33 cellular contexts compared by ENCODE assay signal in genomic region chr20:32871622-32872160, GRCh38. TPM values are rescaled to one million over a fixed set of nuclear protein-coding genes. Genes with fewer than 3 reads are reported as not detected.
A peak's percentile ranks its signal among the peaks of the same experiment; 100 is the strongest.
DNase-seq lines count a peak whose midpoint lies in the region; ATAC-seq and TF ChIP-seq lines count a peak whose summit lies in the region.
"Had no signal": no experiment of that assay in that cellular context is flagged by ENCODE, and none has a peak within 500 bp of the region (broad histone marks: within the 10 kb centered on the region; RNA-seq: fewer than 3 reads in every experiment).

No MANE protein-coding gene starts in this region.

- H3K9me2 ChIP-seq in GM23338 (ENCODE audit: insufficient read depth): no peaks in the 10 kb centered on the region

- H3K4me3 Mint-ChIP-seq in GM23338: no peak overlapping the region
- no peak overlapping the region for H3K4me3 Mint-ChIP-seq in chondrocyte (ENCODE audit: unreplicated experiment)
- H3K4me3 Mint-ChIP-seq: activated T-helper 17 cell treated with anti-CD3 and anti-CD28 coated beads, Interleukin-2, amount 50 U/mL, for 72 hours; CD4-positive, alpha-beta T cell; nephron progenitor cell; stimulated activated effector memory CD8-positive, alpha-beta T cell treated with anti-CD3 and anti-CD28 coated beads, Interleukin-12 subunit alpha, Interleukin-12 subunit beta, amount 100 ng/mL, for 72 hours; T-cell had no signal

- 0 out of 2 replicates have a peak, but pooled peaks cover 4% of the 10 kb centered on the region for H3F3A ChIP-seq in GM23338 (replicated peaks; ENCODE audit: low read depth)

- H3K4me2 ChIP-seq in GM23338: no peak overlapping the region
- no peak overlapping the region for H3K4me2 ChIP-seq in mesendoderm (ENCODE audit: low read length)

- no peaks in the 10 kb centered on the region; the same call in 1 of the 2 replicates for H3K4me1 ChIP-seq in GM23338 (ENCODE audit: insufficient read depth)
- H3K4me1 ChIP-seq in aorta (ENCODE audit: control insufficient read depth in 1 of 2, insufficient read depth in 2 of 2, low read length in 2 of 2): no peaks in the 10 kb centered on the region
- H3K4me1 ChIP-seq in mesendoderm (ENCODE audit: control insufficient read depth, low read depth, low read length): no peaks in the 10 kb centered on the region
- H3K4me1 ChIP-seq: ascending aorta had no signal

- 70 to 77% methylated on average over 4 of the region's 4 CpGs for WGBS in aorta, 2 donors
- no CpG with 5 or more reads among the region's 4 CpGs for WGBS in mesendoderm (ENCODE audit: extremely low coverage, insufficient coverage, low lambda C conversion rate)

- H3K9ac ChIP-seq in mesendoderm (ENCODE audit: low read length): no peak overlapping the region

- ATAC-seq in GM23338 (peak; percentile 26; the same call in 1 of the 3 replicates), aorta (ENCODE audit: low FRiP score) (no peak)
- ATAC-seq: activated CD4-positive, CD25-positive, alpha-beta regulatory T cell treated with anti-CD3 and anti-CD28 coated beads, Interleukin-2, amount 50 U/mL, for 24 hours; activated naive CD4-positive, alpha-beta T cell treated with anti-CD3 and anti-CD28 coated beads, Interleukin-2, amount 50 U/mL, for 72 hours; activated T-helper 17 cell treated with anti-CD3 and anti-CD28 coated beads, Interleukin-2, amount 50 U/mL, for 72 hours; stimulated activated effector memory CD8-positive, alpha-beta T cell treated with anti-CD3 and anti-CD28 coated beads, Interleukin-12 subunit alpha, Interleukin-12 subunit beta, amount 100 ng/mL, for 72 hours; T-cell had no signal

- H2BK15ac ChIP-seq in mesendoderm (replicated peaks; ENCODE audit: low read depth): no peak overlapping the region

- H2BK5ac ChIP-seq in mesendoderm (ENCODE audit: low read length): no peak overlapping the region

- H3K56ac ChIP-seq in mesendoderm (ENCODE audit: low read length): no peak overlapping the region

- H3K36me3 ChIP-seq in GM23338 (ENCODE audit: insufficient read depth) (no peaks in the 10 kb centered on the region), aorta (ENCODE audit: control insufficient read depth in 1 of 2, insufficient read depth in 2 of 2, low read length in 1 of 2) (no peaks in the 10 kb centered on the region), mesendoderm (ENCODE audit: control insufficient read depth, insufficient read depth, low read length) (no peaks in the 10 kb centered on the region)
- H3K36me3 ChIP-seq: ascending aorta, cardiac muscle cell, ovary, upper lobe of left lung had no signal

- intact Hi-C loops in aorta (cut with DNase I): no loop called here

- H3K9me3 Mint-ChIP-seq in GM23338 (no peaks in the 10 kb centered on the region), chondrocyte (ENCODE audit: low read depth) (no peaks in the 10 kb centered on the region)
- H3K9me3 Mint-ChIP-seq: activated naive CD4-positive, alpha-beta T cell treated with anti-CD3 and anti-CD28 coated beads, Interleukin-2, amount 50 U/mL, for 72 hours; activated T-helper 17 cell treated with anti-CD3 and anti-CD28 coated beads, Interleukin-2, amount 50 U/mL, for 72 hours; CD4-positive, alpha-beta T cell; nephron progenitor cell; stimulated activated effector memory CD8-positive, alpha-beta T cell treated with anti-CD3 and anti-CD28 coated beads, Interleukin-12 subunit alpha, Interleukin-12 subunit beta, amount 100 ng/mL, for 72 hours; T-cell had no signal

- no peaks in the 10 kb centered on the region for H3K36me3 Mint-ChIP-seq in GM23338 (ENCODE audit: low read depth)
- H3K36me3 Mint-ChIP-seq in chondrocyte (ENCODE audit: low read depth): peaks cover 2% of the 10 kb centered on the region
- H3K36me3 Mint-ChIP-seq: activated naive CD4-positive, alpha-beta T cell treated with anti-CD3 and anti-CD28 coated beads, Interleukin-2, amount 50 U/mL, for 72 hours; stimulated activated effector memory CD8-positive, alpha-beta T cell treated with anti-CD3 and anti-CD28 coated beads, Interleukin-12 subunit alpha, Interleukin-12 subunit beta, amount 100 ng/mL, for 72 hours had no signal

- H3K27me3 Mint-ChIP-seq in GM23338 (ENCODE audit: insufficient read depth, low read depth, poor library complexity) (no peaks in the 10 kb centered on the region), chondrocyte (ENCODE audit: low read depth) (no peaks in the 10 kb centered on the region)
- H3K27me3 Mint-ChIP-seq: activated T-helper 17 cell treated with anti-CD3 and anti-CD28 coated beads, Interleukin-2, amount 50 U/mL, for 72 hours; CD4-positive, alpha-beta T cell; T-cell had no signal

- H3K79me2 ChIP-seq in GM23338 (replicated peaks; ENCODE audit: insufficient read depth): no peaks in the 10 kb centered on the region
- no peaks in the 10 kb centered on the region for H3K79me2 ChIP-seq in mesendoderm (ENCODE audit: control insufficient read depth, insufficient read depth, low read length)

- H2AK5ac ChIP-seq in mesendoderm (ENCODE audit: low read length): no peak overlapping the region

- H3K27ac ChIP-seq in GM23338 (ENCODE audit: low read depth): no peak overlapping the region
- no peak overlapping the region for H3K27ac ChIP-seq in aorta (ENCODE audit: low read depth in 1 of 2, low read length in 2 of 2)
- no peak overlapping the region for H3K27ac ChIP-seq in mesendoderm (ENCODE audit: low read depth, low read length)
- H3K27ac ChIP-seq: ascending aorta, cardiac muscle cell, coronary artery, ovary, upper lobe of left lung had no signal

- no peak overlapping the region for H4K5ac ChIP-seq in mesendoderm (ENCODE audit: low read length)

- H3K27me3 ChIP-seq in GM23338 (ENCODE audit: insufficient read depth) (no peaks in the 10 kb centered on the region), aorta (ENCODE audit: control insufficient read depth in 1 of 2, insufficient read depth in 2 of 2, low read length in 1 of 2) (no peaks in the 10 kb centered on the region), mesendoderm (ENCODE audit: insufficient read depth, low read length, poor library complexity) (no peaks in the 10 kb centered on the region)
- H3K27me3 ChIP-seq: ascending aorta, cardiac muscle cell, ovary, upper lobe of left lung had no signal

- DNase-seq in GM23338 (ENCODE audit: low spot score) (no peak), NOMO-1 (lab: John Stamatoyannopoulos, UW; ENCODE audit: unreplicated experiment in 2 of 2) (peak; percentile 15 to 19), chondrocyte (ENCODE audit: low spot score) (peak; percentile 19), aorta (peak; percentile 9 to 31), mesendoderm (no peak), NAMALWA (ENCODE audit: low spot score) (no peak), NCI-H526 treated with DMSO at 0.1 percent for 48 hours (lab: John Stamatoyannopoulos, UW) (no peak)
- DNase-seq: activated CD4-positive, alpha-beta T cell treated with anti-CD3 and anti-CD28 coated beads, Interleukin-2, amount 50 U/mL, for 48 hours; activated CD8-positive, alpha-beta memory T cell treated with anti-CD3 and anti-CD28 coated beads, Interleukin-2, amount 50 U/mL, for 48 hours; CD4-positive, alpha-beta T cell; effector memory CD4-positive, alpha-beta T cell; GOT3; islet precursor cell; NCI-H1436 treated with DMSO at 0.1 percent for 48 hours; NCI-H446; NCI-H82; nephron progenitor cell; ovary; right cardiac atrium; SHP77; stimulated activated CD4-positive, alpha-beta T cell treated with anti-CD3 and anti-CD28 coated beads, Interleukin-4, amount 100 ng/mL, for 24 hours; T-cell; upper lobe of left lung had no signal

- no peak overlapping the region for H3K18ac ChIP-seq in mesendoderm (ENCODE audit: low read length)

- no peak overlapping the region for H2AFZ ChIP-seq in GM23338

- H3K4ac ChIP-seq in mesendoderm (ENCODE audit: low read depth, low read length): no peak overlapping the region

- peak overlapping the region; percentile 72; the same call in 1 of the 2 replicates for H3K27ac Mint-ChIP-seq in GM23338
- no peak overlapping the region for H3K27ac Mint-ChIP-seq in chondrocyte (ENCODE audit: unreplicated experiment)
- H3K27ac Mint-ChIP-seq: activated naive CD4-positive, alpha-beta T cell treated with anti-CD3 and anti-CD28 coated beads, Interleukin-2, amount 50 U/mL, for 72 hours; activated T-helper 17 cell treated with anti-CD3 and anti-CD28 coated beads, Interleukin-2, amount 50 U/mL, for 72 hours; CD4-positive, alpha-beta T cell; nephron progenitor cell; stimulated activated effector memory CD8-positive, alpha-beta T cell treated with anti-CD3 and anti-CD28 coated beads, Interleukin-12 subunit alpha, Interleukin-12 subunit beta, amount 100 ng/mL, for 72 hours; T-cell had no signal

- H3K9me3 ChIP-seq in aorta (ENCODE audit: control insufficient read depth, low read length): no peaks in the 10 kb centered on the region
- H3K9me3 ChIP-seq: ascending aorta, ovary, upper lobe of left lung had no signal

- no peak overlapping the region for H2BK120ac ChIP-seq in mesendoderm (ENCODE audit: low read depth, low read length)

- no peak overlapping the region for H3K23ac ChIP-seq in mesendoderm (ENCODE audit: low read length)

- no peak overlapping the region for H4K8ac ChIP-seq in mesendoderm (ENCODE audit: low read depth, low read length)

- no peak overlapping the region for H3K4me3 ChIP-seq in GM23338
- no peak overlapping the region for H3K4me3 ChIP-seq in aorta (ENCODE audit: low read length in 2 of 2)
- H3K4me3 ChIP-seq in mesendoderm (ENCODE audit: low read length): no peak overlapping the region
- H3K4me3 ChIP-seq: ascending aorta, cardiac muscle cell, coronary artery, lung, ovary, upper lobe of left lung had no signal

- H4K20me1 ChIP-seq in GM23338 (replicated peaks; ENCODE audit: insufficient read depth): no peaks in the 10 kb centered on the region

- TF ChIP-seq CTCF in GM23338 (conservative IDR thresholded peaks at IDR 0.05; ENCODE audit: low read depth in 2 of 2) (no peak), chondrocyte (IDR thresholded peaks at IDR 0.05) (no peak)

- H3K4me1 Mint-ChIP-seq in GM23338 (peaks cover 3% of the 10 kb centered on the region; the same call in 1 of the 3 replicates), chondrocyte (ENCODE audit: low read depth) (no peaks in the 10 kb centered on the region)
- H3K4me1 Mint-ChIP-seq: T-cell had no signal

- no peaks in the 10 kb centered on the region for H3K79me1 ChIP-seq in mesendoderm (ENCODE audit: low read length)

TF ChIP-seq in GM23338, 12 proteins besides CTCF, POLR2A, EP300 and RAD21 (continues in another document):
- no peak for TF ChIP-seq NANOG (IDR thresholded peaks at IDR 0.05; ENCODE audit: borderline replicate concordance)

RNA-seq across cellular contexts. Expression of gene EFCAB8, which starts 13.0 kb away (rescaled TPM):
- 0.35 TPM in 1 of 2 replicates, not detected in the other for total RNA-seq in GM23338 (2014; rRNA removed; shearing (Covaris generic))
- not detected in 2 replicates for polyA plus RNA-seq in GM23338 (2016; fragmentation: Nextera tagmentation; extraction: Ambion mirVana)
- total RNA-seq in chondrocyte: 0.32 to 0.67 TPM (median 0.51 TPM) in 3 replicates
- 1 to 10 TPM in 1 of 2 donors, under 1 TPM in 1; 0.81 to 1.1 TPM for total RNA-seq in aorta
- polyA plus RNA-seq in aorta: under 1 TPM in 1 of 2 donors, not detected in 1; 0.13 TPM
- polyA plus RNA-seq in mesendoderm (2013, experiment 1 of 2): 0.06 TPM
- 0.03 TPM for polyA plus RNA-seq in mesendoderm (2013, experiment 2 of 2)
- total RNA-seq: ascending aorta, cardiac muscle cell, epithelial cell of proximal tubule, MCF 10A had no signal
- polyA plus RNA-seq: ovary, right cardiac atrium had no signal

RNA-seq across cellular contexts. Expression of gene MAPRE1, which starts 51.9 kb away (rescaled TPM):
- total RNA-seq in GM23338 (2014; rRNA removed; shearing (Covaris generic)): 152 and 177 TPM in 2 replicates
- polyA plus RNA-seq in GM23338 (2016; fragmentation: Nextera tagmentation; extraction: Ambion mirVana): 61.2 and 69.3 TPM in 2 replicates
- total RNA-seq in chondrocyte: 121 to 177 TPM (median 176 TPM) in 3 replicates
- total RNA-seq in aorta: 100 to 1,000 TPM in 1 of 2 donors, 10 to 100 TPM in 1; 83.1 to 132 TPM
- polyA plus RNA-seq in aorta: 10 to 100 TPM; 48.4 to 83.4 TPM
- polyA plus RNA-seq in mesendoderm (2013, experiment 1 of 2): 133 TPM
- 130 TPM for polyA plus RNA-seq in mesendoderm (2013, experiment 2 of 2)

Comparison
In these comparisons a context has a peak if more than half of its experiments do, and no peak if none do; other contexts are left out.
1. DNase-seq: peak in NOMO-1 (2 of 2), chondrocyte (single experiment) and aorta (2 of 2); none in GM23338 (single experiment), mesendoderm (single experiment), NAMALWA (single experiment) and NCI-H526 treated with DMSO at 0.1 percent for 48 hours (single experiment).